Comparison of ENCODE assay signal across 24 cellular contexts in the genomic region with DNA sequence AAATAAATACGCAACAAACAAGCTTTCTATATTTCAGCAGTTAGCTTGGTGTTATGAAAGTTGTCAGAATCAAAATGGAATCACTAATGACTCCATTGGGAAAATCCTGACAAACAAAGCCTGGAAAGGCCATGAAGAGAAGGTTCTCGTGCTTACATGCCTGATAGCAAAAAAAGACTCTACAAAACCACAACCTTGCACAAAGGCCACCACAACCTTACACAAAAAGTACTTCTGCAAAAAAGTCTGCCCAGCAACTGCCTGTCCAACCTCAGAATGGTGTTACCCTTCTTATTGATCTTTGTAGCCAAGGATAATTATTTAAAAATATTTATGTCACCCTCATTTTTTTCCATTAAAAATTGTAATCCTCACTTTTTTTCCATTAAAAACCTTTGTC. TPM values are rescaled to one million over a fixed set of nuclear protein-coding genes. Genes with fewer than 3 reads are reported as not detected.
"Had no signal": no experiment of that assay in that cellular context is flagged by ENCODE, and none has a peak within 500 bp of the region (broad histone marks: within the 10 kb centered on the region; RNA-seq: fewer than 3 reads in every experiment).

No MANE protein-coding gene starts in this region.

- ATAC-seq: activated naive CD8-positive, alpha-beta T cell treated with anti-CD3 and anti-CD28 coated beads, Interleukin-2, amount 50 U/mL, for 24 hours; activated T-cell treated with anti-CD3 and anti-CD28 coated beads, Interleukin-2, amount 50 U/mL, for 4 hours; left cardiac atrium; natural killer cell; pancreas; stimulated activated naive B cell treated with anti-CD40 and anti-IgM and Interleukin-4, amounts not matched to agents 10 μg/mL and 1 μg/mL and 100 μg/mL, for 72 hours had no signal

- H3K9me3 Mint-ChIP-seq: activated naive CD4-positive, alpha-beta T cell treated with anti-CD3 and anti-CD28 coated beads for 36 hours; activated naive CD8-positive, alpha-beta T cell treated with anti-CD3 and anti-CD28 coated beads, Interleukin-2, amount 50 U/mL, for 24 hours; activated T-cell treated with anti-CD3 and anti-CD28 coated beads, Interleukin-2, amount 50 U/mL, for 4 hours had no signal

- H3K27me3 Mint-ChIP-seq: activated naive CD8-positive, alpha-beta T cell treated with anti-CD3 and anti-CD28 coated beads, Interleukin-2, amount 50 U/mL, for 24 hours; stimulated activated naive B cell treated with anti-CD40 and anti-IgM and Interleukin-4, amounts not matched to agents 10 μg/mL and 1 μg/mL and 100 μg/mL, for 72 hours had no signal

- H3K27ac Mint-ChIP-seq: activated naive CD4-positive, alpha-beta T cell treated with anti-CD3 and anti-CD28 coated beads for 36 hours; activated naive CD8-positive, alpha-beta T cell treated with anti-CD3 and anti-CD28 coated beads, Interleukin-2, amount 50 U/mL, for 24 hours; brain; natural killer cell; stimulated activated naive B cell treated with anti-CD40 and anti-IgM and Interleukin-4, amounts not matched to agents 10 μg/mL and 1 μg/mL and 100 μg/mL, for 72 hours had no signal

- H3K4me1 Mint-ChIP-seq: brain; stimulated activated naive B cell treated with anti-CD40 and anti-IgM and Interleukin-4, amounts not matched to agents 10 μg/mL and 1 μg/mL and 100 μg/mL, for 72 hours had no signal

- H3K4me3 Mint-ChIP-seq: activated naive CD4-positive, alpha-beta T cell treated with anti-CD3 and anti-CD28 coated beads for 36 hours; activated naive CD8-positive, alpha-beta T cell treated with anti-CD3 and anti-CD28 coated beads, Interleukin-2, amount 50 U/mL, for 24 hours; activated T-cell treated with anti-CD3 and anti-CD28 coated beads, Interleukin-2, amount 50 U/mL, for 4 hours; brain; natural killer cell; stimulated activated naive B cell treated with anti-CD40 and anti-IgM and Interleukin-4, amounts not matched to agents 10 μg/mL and 1 μg/mL and 100 μg/mL, for 72 hours had no signal

- DNase-seq: activated CD4-positive, alpha-beta T cell treated with anti-CD3 and anti-CD28 coated beads, Interleukin-2, amount 50 U/mL, for 1 hour; activated CD4-positive, CD25-positive, alpha-beta regulatory T cell treated with anti-CD3 and anti-CD28 coated beads, Interleukin-2, amount 50 U/mL, for 72 hours; activated CD8-positive, alpha-beta memory T cell treated with anti-CD3 and anti-CD28 coated beads, Interleukin-2, amount 50 U/mL, for 4 hours; activated naive CD4-positive, alpha-beta T cell treated with anti-CD3 and anti-CD28 coated beads for 36 hours; activated naive CD8-positive, alpha-beta T cell treated with anti-CD3 and anti-CD28 coated beads, Interleukin-2, amount 50 U/mL, for 24 hours; activated T-cell treated with anti-CD3 and anti-CD28 coated beads, Interleukin-2, amount 50 U/mL, for 4 hours; anterior cingulate cortex; caudate nucleus; dorsolateral prefrontal cortex; foreskin melanocyte; glutamatergic neuron; hippocampal formation; left cardiac atrium; natural killer cell; pancreas; sigmoid colon; stimulated activated CD4-positive, alpha-beta T cell treated with anti-CD3 and anti-CD28 coated beads, Interleukin-4, amount 100 ng/mL, for 4 hours; stimulated activated naive B cell treated with anti-CD40 and anti-IgM and Interleukin-4, amounts not matched to agents 10 μg/mL and 1 μg/mL and 100 μg/mL, for 72 hours; upper lobe of left lung had no signal

- H3K36me3 Mint-ChIP-seq: brain; stimulated activated naive B cell treated with anti-CD40 and anti-IgM and Interleukin-4, amounts not matched to agents 10 μg/mL and 1 μg/mL and 100 μg/mL, for 72 hours had no signal

RNA-seq across cellular contexts. Expression of a gene that starts 46.3 kb away (rescaled TPM):
- total RNA-seq: activated naive CD4-positive, alpha-beta T cell treated with anti-CD3 and anti-CD28 coated beads for 36 hours; activated T-cell treated with anti-CD3 and anti-CD28 coated beads, Interleukin-2, amount 50 U/mL, for 4 hours; fibroblast of lung; left cardiac atrium; lower leg skin; mesenteric fat pad; natural killer cell; pancreas; sigmoid colon; thoracic aorta; upper lobe of left lung had no signal
